24 cellular contexts compared by ENCODE assay signal in the genomic region with DNA sequence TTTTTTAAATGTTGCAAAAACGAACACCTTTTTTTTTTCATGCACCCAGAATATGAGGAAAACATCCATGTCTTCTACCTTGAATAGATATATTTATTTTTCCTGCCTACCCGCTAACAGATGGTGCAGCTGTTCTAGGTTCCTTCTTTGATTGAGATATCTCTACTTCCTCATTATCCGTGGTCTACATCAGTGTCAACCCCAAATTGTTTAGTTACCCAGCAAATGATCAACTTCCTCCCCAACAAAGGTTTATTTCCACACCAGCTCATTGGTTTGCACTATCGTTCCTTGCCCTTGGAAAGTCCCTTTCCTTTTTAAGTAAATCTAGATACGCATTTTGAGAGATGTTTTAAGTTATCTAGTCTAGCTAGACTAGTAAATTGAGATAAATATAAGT.
"Had no signal": no experiment of that assay in that cellular context is flagged by ENCODE, and none has a peak within 500 bp of the region (broad histone marks: within the 10 kb centered on the region; RNA-seq: fewer than 3 reads in every experiment).

No MANE protein-coding gene starts in this region.

- DNase-seq: activated B cell treated with CpG ODN at 0.5 μM for 24 hours; activated CD4-positive, alpha-beta memory T cell treated with anti-CD3 and anti-CD28 coated beads for 36 hours; activated CD4-positive, alpha-beta T cell treated with anti-CD3 and anti-CD28 coated beads, Interleukin-2, amount 10 ng/mL, durations not matched to agents 7 days and 5 days; activated CD8-positive, alpha-beta memory T cell treated with anti-CD3 and anti-CD28 coated beads for 24 hours; activated gamma-delta T cell; activated naive CD4-positive, alpha-beta T cell treated with anti-CD3 and anti-CD28 coated beads for 36 hours; activated naive CD8-positive, alpha-beta T cell treated with anti-CD3 and anti-CD28 coated beads for 36 hours; activated T-cell treated with anti-CD3 and anti-CD28 coated beads for 4 hours; activated T-cell treated with anti-CD3 and anti-CD28 coated beads, Interleukin-2, amount 50 U/mL, for 48 hours; colonic mucosa; KG1; NCI-H1092 treated with DMSO at 0.1 percent for 48 hours; NCI-H1417 treated with DMSO at 0.1 percent for 48 hours; NCI-H1694; NCI-H2029; NCI-H345; NCI-H510A; NCI-H69; NK-92 treated with Interleukin-12 subunit alpha and Interleukin-12 subunit beta, amount 100 ng/mL, for 24 hours; OCI-M1; RPMI8226; T-cell; T-helper 2 cell; T1000 had no signal
